In the genomic region with DNA sequence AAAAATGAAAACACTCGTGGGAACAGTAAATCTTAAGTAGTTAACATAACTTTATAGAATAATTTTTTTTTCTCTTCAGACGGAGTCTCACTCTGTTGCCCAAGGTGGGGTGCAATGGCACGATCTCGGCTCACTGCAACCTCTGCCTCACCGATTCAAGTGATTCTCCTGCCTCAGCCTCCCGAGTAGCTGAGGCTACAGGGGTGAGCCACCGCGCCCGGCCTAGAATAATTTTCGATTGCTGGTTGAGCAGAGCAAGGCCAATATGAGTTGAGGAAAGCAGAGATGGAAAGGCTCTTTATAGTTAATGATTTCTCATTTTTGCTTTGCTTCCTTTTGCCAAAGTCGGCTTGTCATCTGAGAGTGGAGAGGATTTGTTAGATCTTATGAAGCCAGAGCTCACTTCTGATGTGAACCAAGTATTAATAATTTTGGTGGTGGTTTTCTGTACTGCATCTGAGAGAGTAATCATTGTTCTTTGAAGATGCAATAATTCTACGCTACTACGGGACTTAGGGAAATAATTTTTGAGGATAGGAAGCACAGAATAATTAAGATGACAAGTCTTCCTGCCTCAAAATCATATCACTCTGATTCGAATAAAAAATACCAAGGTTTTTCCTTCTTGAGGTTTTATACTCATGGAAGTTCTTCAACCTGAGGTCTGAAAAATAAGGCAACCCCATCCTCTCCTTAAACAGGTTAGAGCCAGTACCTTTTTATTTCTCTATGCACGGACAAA, we compare ENCODE assay signal across 9 cellular contexts. TPM values are rescaled to one million over a fixed set of nuclear protein-coding genes. Genes with fewer than 3 reads are reported as not detected.
DNase-seq lines count a peak whose midpoint lies in the region; ATAC-seq, FAIRE-seq and TF ChIP-seq lines count a peak whose summit lies in the region.
"Had no signal": no experiment of that assay in that cellular context is flagged by ENCODE, and none has a peak within 500 bp of the region (broad histone marks: within the 10 kb centered on the region; RNA-seq: fewer than 3 reads in every experiment).

No MANE protein-coding gene starts in this region.

- no peak for TF ChIP-seq RAD21 in HepG2 (CRISPR knock-in tag; IDR thresholded peaks at IDR 0.05)

- TF ChIP-seq POLR2A in heart left ventricle (IDR thresholded peaks at IDR 0.05) (no peak), HepG2 (IDR thresholded peaks at IDR 0.05; ENCODE audit: insufficient read depth in 1 of 2, low read depth in 2 of 2, low read length in 2 of 2) (no peak)

- H3K9me3 ChIP-seq in heart left ventricle = no peaks in the 10 kb centered on the region
- no peaks in the 10 kb centered on the region for H3K9me3 ChIP-seq in HepG2 (ENCODE audit: low read length)

- H3K27ac Mint-ChIP-seq in activated naive CD8-positive, alpha-beta T cell treated with anti-CD3 and anti-CD28 coated beads, Interleukin-2, amount 50 U/mL, for 24 hours = peak overlapping the region; percentile 99
- peak overlapping the region; percentile 97 for H3K27ac Mint-ChIP-seq in type B pancreatic cell

- peaks cover 2% of the 10 kb centered on the region for H3K27me3 Mint-ChIP-seq in activated naive CD8-positive, alpha-beta T cell treated with anti-CD3 and anti-CD28 coated beads, Interleukin-2, amount 50 U/mL, for 24 hours
- H3K27me3 Mint-ChIP-seq in type B pancreatic cell = peaks cover 7% of the 10 kb centered on the region

- 76 to 77% (median 76%) methylated on average over 15 of the region's 15 CpGs for WGBS in heart left ventricle, 4 donors
- WGBS in HepG2 (ENCODE audit: low lambda C conversion rate) = 79% methylated on average over 15 of the region's 15 CpGs

- no peak for DNase-seq in heart left ventricle
- no peak for DNase-seq in left ventricle myocardium superior
- DNase-seq in activated naive CD8-positive, alpha-beta T cell treated with anti-CD3 and anti-CD28 coated beads, Interleukin-2, amount 50 U/mL, for 24 hours = no peak
- DNase-seq in HepG2 (ENCODE audit: low spot score) = no peak
- no peak for DNase-seq in type B pancreatic cell (ENCODE audit: extremely low spot score, unreplicated experiment)
- DNase-seq in RCC 7860 (ENCODE audit: low spot score) = no peak
- DNase-seq in activated CD4-positive, alpha-beta T cell treated with anti-CD3 and anti-CD28 coated beads for 1 hour = no peak
- DNase-seq in D341Med (ENCODE audit: low spot score) = no peak

- H4K20me1 ChIP-seq in HepG2 (ENCODE audit: insufficient read depth, low read length) = no peaks in the 10 kb centered on the region; the same call in 1 of the 2 replicates

- H3K36me3 Mint-ChIP-seq in activated naive CD8-positive, alpha-beta T cell treated with anti-CD3 and anti-CD28 coated beads, Interleukin-2, amount 50 U/mL, for 24 hours (ENCODE audit: low read depth) = peaks cover 4% of the 10 kb centered on the region
- peaks cover 5% of the 10 kb centered on the region for H3K36me3 Mint-ChIP-seq in type B pancreatic cell

- peak overlapping the region; percentile 78 for H3K4me2 ChIP-seq in HepG2 (ENCODE audit: low read depth, low read length)

- CTCF ChIA-PET in HepG2 (lab: Yijun Ruan, JAX; ENCODE audit: low intra/inter-chr PET ratio, low total read pairs) = no interaction called here

- intact Hi-C loops in heart left ventricle (cut with DNase I) (loop anchor here in 1 of 10 donors (5.0 kb wide), 1 partner anchor 140 kb away; a partner anchor contains a TSS), left ventricle myocardium superior (cut with micrococcal nuclease) (no loop called here), HepG2 (cut with micrococcal nuclease; ENCODE audit: unreplicated experiment) (no loop called here)

- no peak overlapping the region for H2AFZ ChIP-seq in HepG2 (ENCODE audit: low read length)

- no peak for FAIRE-seq in HepG2 (lab: Jason Lieb, UNC)
- FAIRE-seq in RCC 7860 (lab: Jason Lieb, UNC) = no peak
- FAIRE-seq: bronchial epithelial cell had no signal

- peak overlapping the region in 10 of 12 donors; percentile 80 to 95 (median 92) for H3K27ac ChIP-seq in heart left ventricle
- H3K27ac ChIP-seq in HepG2 (ENCODE audit: extremely low read length, insufficient read depth, low read length) = peak overlapping the region; percentile 89

- H3K4me3 Mint-ChIP-seq in activated naive CD8-positive, alpha-beta T cell treated with anti-CD3 and anti-CD28 coated beads, Interleukin-2, amount 50 U/mL, for 24 hours = peak overlapping the region; percentile 98
- peak overlapping the region; percentile 93 for H3K4me3 Mint-ChIP-seq in type B pancreatic cell

- no peak for TF ChIP-seq EP300 in HepG2 (IDR thresholded peaks at IDR 0.05; ENCODE audit: low read depth in 2 of 2, low read length in 2 of 2)
- TF ChIP-seq EP300 in HepG2 (CRISPR knock-in tag; IDR thresholded peaks at IDR 0.05; ENCODE audit: borderline replicate concordance) = no peak

- POLR2A ChIA-PET in HepG2 (lab: Yijun Ruan, JAX) = interaction anchor here (2.2 to 3.2 kb wide), 3 partner anchors 9 to 141 kb away, joined by 6 to 18 read pairs (median 15); a partner anchor contains a TSS

- in situ Hi-C loops in HepG2 (cut with HindIII; ENCODE audit: extremely low pct_ligation_motif_present, low pct_unique_long_range_greater_than_20kb) = loop anchor here (10.0 kb wide), 1 partner anchor 218 kb away; no protein-coding TSS in a partner anchor

- H3K4me1 Mint-ChIP-seq in activated naive CD8-positive, alpha-beta T cell treated with anti-CD3 and anti-CD28 coated beads, Interleukin-2, amount 50 U/mL, for 24 hours = peaks cover 40% of the 10 kb centered on the region
- peaks cover 20% of the 10 kb centered on the region for H3K4me1 Mint-ChIP-seq in type B pancreatic cell (ENCODE audit: unreplicated experiment)

- H3K9ac ChIP-seq in HepG2 (ENCODE audit: insufficient read depth, low read depth, low read length) = peak overlapping the region; percentile 81

- no peaks in the 10 kb centered on the region for H3K9me3 Mint-ChIP-seq in activated naive CD8-positive, alpha-beta T cell treated with anti-CD3 and anti-CD28 coated beads, Interleukin-2, amount 50 U/mL, for 24 hours
- H3K9me3 Mint-ChIP-seq in type B pancreatic cell = no peaks in the 10 kb centered on the region

- TF ChIP-seq CTCF in heart left ventricle (IDR thresholded peaks at IDR 0.05) = peak in 4 of 12 donors; percentile 2 to 40 (median 32)
- no peak for TF ChIP-seq CTCF in HepG2 (CRISPR knock-in tag; IDR thresholded peaks at IDR 0.05)
- peak; percentile 63 for TF ChIP-seq CTCF in type B pancreatic cell (conservative IDR thresholded peaks at IDR 0.05)

- ATAC-seq in heart left ventricle = no peak
- ATAC-seq in left ventricle myocardium superior = no peak
- ATAC-seq in activated naive CD8-positive, alpha-beta T cell treated with anti-CD3 and anti-CD28 coated beads, Interleukin-2, amount 50 U/mL, for 24 hours = no peak
- no peak for ATAC-seq in HepG2

- peaks cover 27% of the 10 kb centered on the region for H3K79me2 ChIP-seq in HepG2 (ENCODE audit: insufficient read depth, low read length)

- BruUV-seq in HepG2 (replicated peaks; lab: Mats Ljungman, UMichigan) = no TSS peak

- H3K36me3 ChIP-seq in heart left ventricle (no peaks in the 10 kb centered on the region), HepG2 (replicated peaks in 1 of 2; ENCODE audit: control insufficient read depth in 1 of 2, insufficient read depth in 2 of 2, low read length in 2 of 2) (no peaks in the 10 kb centered on the region)

- H3K4me1 ChIP-seq in heart left ventricle = peaks cover 0 to 34% (median 23%) of the 10 kb centered on the region in 12 donors
- H3K4me1 ChIP-seq in HepG2 (ENCODE audit: insufficient read depth, low read length) = peaks cover 28% of the 10 kb centered on the region

- H3K27me3 ChIP-seq in heart left ventricle = peaks cover 0 to 4% (median 0%) of the 10 kb centered on the region in 9 donors
- H3K27me3 ChIP-seq in HepG2 (ENCODE audit: control insufficient read depth in 1 of 2, insufficient read depth in 2 of 2, low read length in 2 of 2) = no peaks in the 10 kb centered on the region; a peak in 1 of 5 replicates

- H3K4me3 ChIP-seq in heart left ventricle (peak overlapping the region in 11 of 12 donors; percentile 54 to 98 (median 92)), HepG2 (replicated peaks in 1 of 3; ENCODE audit: insufficient read depth in 1 of 3, low read depth in 2 of 3, low read length in 3 of 3) (peak overlapping the region; percentile 83 to 94 (median 90); a peak in 5 of 6 replicates)

RNA-seq across cellular contexts. Expression of a gene that starts 1.5 kb away (rescaled TPM):
- total RNA-seq in heart left ventricle (10 to 100 TPM; 20.8 to 54.7 (median 29.9) TPM), left ventricle myocardium superior (29.9 TPM), HepG2 (2016; rRNA removed; fragmentation: Illumina TruSeq; extraction: Trizol) (49.9 and 57.9 TPM in 2 replicates), type B pancreatic cell (ENCODE audit: low replicate concordance) (65.1 and 68.1 TPM in 2 replicates)
- polyA plus RNA-seq in heart left ventricle (10 to 100 TPM; 10.6 to 23.3 TPM), HepG2 (2011; rRNA removed) (19.7 and 20.4 TPM in 2 replicates)
- 19.6 and 21.4 TPM in 2 replicates for total RNA-seq in HepG2 (2016; cell fraction: cytosol; rRNA removed; fragmentation: Illumina TruSeq; extraction: Trizol; ENCODE audit: low read depth)
- 47.7 and 54.5 TPM in 2 replicates for total RNA-seq in HepG2 (2016; cell fraction: insoluble cytoplasmic fraction; rRNA removed; fragmentation: Illumina TruSeq; extraction: Trizol)
- 35.4 and 38.2 TPM in 2 replicates for total RNA-seq in HepG2 (2016; cell fraction: membrane; rRNA removed; fragmentation: Illumina TruSeq; extraction: Trizol)
- 34.1 and 43.3 TPM in 2 replicates for total RNA-seq in HepG2 (2016; cell fraction: nucleus; rRNA removed; fragmentation: Illumina TruSeq; extraction: Trizol)
- polyA plus RNA-seq in HepG2 (2011; cell fraction: cytosol; rRNA removed) = 10.9 and 15.9 TPM in 2 replicates
- 7.0 and 8.5 TPM in 2 replicates for polyA plus RNA-seq in HepG2 (2011; cell fraction: nucleus; rRNA removed)
- 28.1 and 29.9 TPM in 2 replicates for polyA plus RNA-seq in HepG2 (2012)
- 3.1 and 3.5 TPM in 2 replicates for polyA plus RNA-seq in HepG2 (2016; cell fraction: cytosol; fragmentation: Illumina TruSeq; extraction: Trizol; ENCODE audit: low read depth)
- 42.3 and 44.0 TPM in 2 replicates for polyA plus RNA-seq in HepG2 (2016; cell fraction: insoluble cytoplasmic fraction; fragmentation: Illumina TruSeq; extraction: Trizol; ENCODE audit: low read depth)
- 17.6 and 21.1 TPM in 2 replicates for polyA plus RNA-seq in HepG2 (2016; cell fraction: membrane; fragmentation: Illumina TruSeq; extraction: Trizol; ENCODE audit: low read depth)
- polyA plus RNA-seq in HepG2 (2016; cell fraction: nucleus; fragmentation: Illumina TruSeq; extraction: Trizol; ENCODE audit: insufficient read depth, low read depth) = 40.7 and 41.6 TPM in 2 replicates
- polyA minus RNA-seq in HepG2 (2011; rRNA and poly(A)+ RNA removed; ENCODE audit: low replicate concordance) = 21.1 and 27.0 TPM in 2 replicates
- polyA minus RNA-seq in HepG2 (2011; cell fraction: cytosol; rRNA and poly(A)+ RNA removed) = 26.5 and 31.2 TPM in 2 replicates
- polyA minus RNA-seq in HepG2 (2011; cell fraction: nucleus; rRNA and poly(A)+ RNA removed) = 16.5 and 25.0 TPM in 2 replicates
